28 cellular contexts compared by ENCODE assay signal in the genomic region with DNA sequence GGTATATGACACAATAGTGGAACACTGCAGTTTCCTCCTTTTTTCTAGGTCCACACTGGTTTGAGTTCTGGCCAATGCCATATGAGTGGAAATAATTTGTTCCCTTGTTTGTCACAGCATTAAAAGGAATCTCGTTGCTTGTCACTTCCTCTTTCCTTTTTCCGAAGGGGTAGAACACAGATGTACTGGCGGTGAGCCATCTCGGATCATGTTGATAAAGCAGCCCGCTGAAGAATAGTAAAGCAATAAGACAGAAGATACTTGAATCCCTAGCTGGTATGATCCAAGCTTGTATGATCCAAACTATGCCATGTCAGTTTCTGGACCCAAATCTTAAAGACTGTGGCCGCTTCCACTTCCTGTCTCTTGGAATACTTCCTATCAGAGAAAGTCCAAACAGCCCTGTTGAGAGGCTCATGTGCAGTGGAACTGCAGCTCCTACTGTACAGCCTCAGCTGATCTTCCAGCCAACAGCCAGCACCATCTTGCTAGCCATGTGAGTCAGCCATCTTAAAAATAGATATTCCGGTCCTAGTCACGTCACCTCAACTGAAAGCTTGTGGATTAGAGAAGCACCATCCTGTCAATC. TPM values are rescaled to one million over a fixed set of nuclear protein-coding genes. Genes with fewer than 3 reads are reported as not detected.
DNase-seq lines count a peak whose midpoint lies in the region; ATAC-seq and TF ChIP-seq lines count a peak whose summit lies in the region.
"Had no signal": no experiment of that assay in that cellular context is flagged by ENCODE, and none has a peak within 500 bp of the region (broad histone marks: within the 10 kb centered on the region; RNA-seq: fewer than 3 reads in every experiment).

No MANE protein-coding gene starts in this region.

- no peaks in the 10 kb centered on the region for H3K27me3 Mint-ChIP-seq in progenitor cell of endocrine pancreas
- H3K27me3 Mint-ChIP-seq: stimulated activated memory B cell treated with anti-CD40 and anti-IgM and Interleukin-4, amounts not matched to agents 10 μg/mL and 1 μg/mL and 100 μg/mL, for 72 hours had no signal

- TF ChIP-seq CTCF in left ventricle myocardium inferior (IDR thresholded peaks at IDR 0.05; ENCODE audit: borderline replicate concordance) (no peak), progenitor cell of endocrine pancreas (IDR thresholded peaks at IDR 0.05; ENCODE audit: unreplicated experiment) (no peak)

- H3K9me3 Mint-ChIP-seq in progenitor cell of endocrine pancreas (ENCODE audit: low read depth): no peaks in the 10 kb centered on the region
- H3K9me3 Mint-ChIP-seq: activated naive CD4-positive, alpha-beta T cell treated with anti-CD3 and anti-CD28 coated beads, Interleukin-2, amount 50 U/mL, for 72 hours; stimulated activated memory B cell treated with anti-CD40 and anti-IgM and Interleukin-4, amounts not matched to agents 10 μg/mL and 1 μg/mL and 100 μg/mL, for 72 hours had no signal

- ATAC-seq in Right ventricle myocardium superior (ENCODE audit: poor library complexity) (no peak), GM21526 (IDR thresholded peaks at IDR 0.05; ENCODE audit: low FRiP score, unreplicated experiment) (no peak)
- ATAC-seq: activated naive CD4-positive, alpha-beta T cell treated with anti-CD3 and anti-CD28 coated beads, Interleukin-2, amount 50 U/mL, for 72 hours; foreskin keratinocyte; psoas muscle; stimulated activated memory B cell treated with anti-CD40 and anti-IgM and Interleukin-4, amounts not matched to agents 10 μg/mL and 1 μg/mL and 100 μg/mL, for 72 hours had no signal

- intact Hi-C loops in left ventricle myocardium inferior (cut with micrococcal nuclease) (no loop called here), Right ventricle myocardium superior (cut with DNase I) (no loop called here)

- H3K36me3 Mint-ChIP-seq in progenitor cell of endocrine pancreas (ENCODE audit: insufficient read depth): no peaks in the 10 kb centered on the region
- H3K36me3 Mint-ChIP-seq: activated naive CD4-positive, alpha-beta T cell treated with anti-CD3 and anti-CD28 coated beads, Interleukin-2, amount 50 U/mL, for 72 hours; stimulated activated memory B cell treated with anti-CD40 and anti-IgM and Interleukin-4, amounts not matched to agents 10 μg/mL and 1 μg/mL and 100 μg/mL, for 72 hours had no signal

- no peak overlapping the region for H3K4me3 Mint-ChIP-seq in progenitor cell of endocrine pancreas (ENCODE audit: low read depth)
- H3K4me3 Mint-ChIP-seq: stimulated activated memory B cell treated with anti-CD40 and anti-IgM and Interleukin-4, amounts not matched to agents 10 μg/mL and 1 μg/mL and 100 μg/mL, for 72 hours had no signal

- H3K4me1 ChIP-seq in left ventricle myocardium inferior (no peaks in the 10 kb centered on the region), skeletal muscle satellite cell (ENCODE audit: control insufficient read depth, insufficient read depth, low read length) (no peaks in the 10 kb centered on the region)
- H3K4me1 ChIP-seq: ascending aorta, foreskin keratinocyte, HAP-1, Peyer's patch, psoas muscle, uterus had no signal

- DNase-seq in left ventricle myocardium inferior: no peak
- DNase-seq in Right ventricle myocardium superior: no peak
- DNase-seq in SK-MEL-5 (ENCODE audit: low read depth, low spot score): peak; percentile 3
- peak; percentile 75 to 86 for DNase-seq in dermis microvascular lymphatic vessel endothelial cell (ENCODE audit: low read depth in 2 of 2)
- DNase-seq in NCI-H2081 (lab: John Stamatoyannopoulos, UW): no peak
- no peak for DNase-seq in progenitor cell of endocrine pancreas (ENCODE audit: low spot score, unreplicated experiment)
- DNase-seq: ACHN; activated CD4-positive, alpha-beta T cell treated with anti-CD3 and anti-CD28 coated beads for 4 hours; C1 segment of cervical spinal cord; Calu3; central memory CD4-positive, alpha-beta T cell; foreskin keratinocyte; hippocampal formation; islet precursor cell; NCI-H1048; NCI-H1930; Peyer's patch; psoas muscle; small intestine had no signal

- H3K4me3 ChIP-seq in left ventricle myocardium inferior (peak overlapping the region; percentile 4), skeletal muscle satellite cell (ENCODE audit: low read length) (peak overlapping the region; percentile 39)
- H3K4me3 ChIP-seq: ascending aorta, HAP-1, lung, Peyer's patch, psoas muscle, uterus had no signal

- in situ Hi-C loops in SK-MEL-5 (cut with HindIII; ENCODE audit: low pct_unique_long_range_greater_than_20kb, low sequenced_read_pairs): no loop called here

- no peak overlapping the region for H3K27ac Mint-ChIP-seq in progenitor cell of endocrine pancreas
- H3K27ac Mint-ChIP-seq: activated naive CD4-positive, alpha-beta T cell treated with anti-CD3 and anti-CD28 coated beads, Interleukin-2, amount 50 U/mL, for 72 hours; stimulated activated memory B cell treated with anti-CD40 and anti-IgM and Interleukin-4, amounts not matched to agents 10 μg/mL and 1 μg/mL and 100 μg/mL, for 72 hours had no signal

- no peaks in the 10 kb centered on the region for H3K36me3 ChIP-seq in left ventricle myocardium inferior
- H3K36me3 ChIP-seq in skeletal muscle satellite cell (ENCODE audit: insufficient read depth, low read length): no peaks in the 10 kb centered on the region
- H3K36me3 ChIP-seq: ascending aorta, HAP-1, Peyer's patch, uterus had no signal

- H3K27ac ChIP-seq in left ventricle myocardium inferior (replicated peaks): no peak overlapping the region
- H3K27ac ChIP-seq: ascending aorta, foreskin keratinocyte, Peyer's patch, psoas muscle, uterus had no signal

- peak overlapping the region; percentile 11 for H3K4me2 ChIP-seq in skeletal muscle satellite cell (ENCODE audit: low read length)

- no peaks in the 10 kb centered on the region for H3K4me1 Mint-ChIP-seq in progenitor cell of endocrine pancreas (ENCODE audit: low read depth)
- H3K4me1 Mint-ChIP-seq: stimulated activated memory B cell treated with anti-CD40 and anti-IgM and Interleukin-4, amounts not matched to agents 10 μg/mL and 1 μg/mL and 100 μg/mL, for 72 hours had no signal

- H3K9me3 ChIP-seq in left ventricle myocardium inferior (replicated peaks) (peaks cover 9% of the 10 kb centered on the region), skeletal muscle satellite cell (replicated peaks; ENCODE audit: low read length) (no peaks in the 10 kb centered on the region)
- H3K9me3 ChIP-seq: ascending aorta, HAP-1, Peyer's patch, psoas muscle, uterus had no signal

- no peak overlapping the region for H3K9ac ChIP-seq in skeletal muscle satellite cell (ENCODE audit: low read depth, low read length)

- no peaks in the 10 kb centered on the region for H3K27me3 ChIP-seq in left ventricle myocardium inferior (ENCODE audit: low read depth)
- H3K27me3 ChIP-seq in skeletal muscle satellite cell (ENCODE audit: control insufficient read depth, insufficient read depth, low read length): no peaks in the 10 kb centered on the region
- H3K27me3 ChIP-seq: ascending aorta, foreskin keratinocyte, Peyer's patch, uterus had no signal

RNA-seq across cellular contexts. Expression of a gene that starts 40.3 kb away (rescaled TPM):
- total RNA-seq in left ventricle myocardium inferior: not detected
- not detected for total RNA-seq in Right ventricle myocardium superior
- total RNA-seq in SK-MEL-5 (2014; rRNA removed; shearing (Covaris generic)): not detected in 2 replicates
- polyA plus RNA-seq in SK-MEL-5 (2015; cell fraction: cytosol; rRNA removed): not detected in 2 replicates
- polyA plus RNA-seq in SK-MEL-5 (2015; cell fraction: nucleus; rRNA removed): not detected in 2 replicates
- not detected in 2 replicates for total RNA-seq in dermis microvascular lymphatic vessel endothelial cell
- under 0.01 TPM in 1 of 2 replicates, not detected in the other for total RNA-seq in skeletal muscle satellite cell (2012; rRNA removed)
- not detected in 2 replicates for total RNA-seq in progenitor cell of endocrine pancreas
- total RNA-seq: activated naive CD4-positive, alpha-beta T cell treated with anti-CD3 and anti-CD28 coated beads, Interleukin-2, amount 50 U/mL, for 72 hours; ascending aorta; Calu3; foreskin keratinocyte; lung; Peyer's patch; psoas muscle; temporal lobe; uterus had no signal
- polyA plus RNA-seq: foreskin keratinocyte, lung, psoas muscle, small intestine had no signal

RNA-seq across cellular contexts. Expression of a gene that starts 49.4 kb away (rescaled TPM):
- total RNA-seq in left ventricle myocardium inferior (not detected), Right ventricle myocardium superior (not detected), dermis microvascular lymphatic vessel endothelial cell (not detected in 2 replicates), progenitor cell of endocrine pancreas (not detected in 2 replicates)
- not detected in 2 replicates for total RNA-seq in SK-MEL-5 (2014; rRNA removed; shearing (Covaris generic))
- polyA plus RNA-seq in SK-MEL-5 (2015; cell fraction: cytosol; rRNA removed): not detected in 2 replicates
- not detected in 2 replicates for polyA plus RNA-seq in SK-MEL-5 (2015; cell fraction: nucleus; rRNA removed)
- total RNA-seq in skeletal muscle satellite cell (2012; rRNA removed): not detected in 2 replicates
- total RNA-seq: activated naive CD4-positive, alpha-beta T cell treated with anti-CD3 and anti-CD28 coated beads, Interleukin-2, amount 50 U/mL, for 72 hours; ascending aorta; Calu3; foreskin keratinocyte; lung; Peyer's patch; psoas muscle; temporal lobe; uterus had no signal
- polyA plus RNA-seq: foreskin keratinocyte, lung, psoas muscle had no signal

Comparison
In these comparisons a context has a peak if more than half of its experiments do, and no peak if none do; other contexts are left out.
1. DNase-seq: peak in SK-MEL-5 (single experiment) and dermis microvascular lymphatic vessel endothelial cell (2 of 2); none in left ventricle myocardium inferior (single experiment), Right ventricle myocardium superior (single experiment), NCI-H2081 (0 of 2) and progenitor cell of endocrine pancreas (single experiment).